In the genomic region with DNA sequence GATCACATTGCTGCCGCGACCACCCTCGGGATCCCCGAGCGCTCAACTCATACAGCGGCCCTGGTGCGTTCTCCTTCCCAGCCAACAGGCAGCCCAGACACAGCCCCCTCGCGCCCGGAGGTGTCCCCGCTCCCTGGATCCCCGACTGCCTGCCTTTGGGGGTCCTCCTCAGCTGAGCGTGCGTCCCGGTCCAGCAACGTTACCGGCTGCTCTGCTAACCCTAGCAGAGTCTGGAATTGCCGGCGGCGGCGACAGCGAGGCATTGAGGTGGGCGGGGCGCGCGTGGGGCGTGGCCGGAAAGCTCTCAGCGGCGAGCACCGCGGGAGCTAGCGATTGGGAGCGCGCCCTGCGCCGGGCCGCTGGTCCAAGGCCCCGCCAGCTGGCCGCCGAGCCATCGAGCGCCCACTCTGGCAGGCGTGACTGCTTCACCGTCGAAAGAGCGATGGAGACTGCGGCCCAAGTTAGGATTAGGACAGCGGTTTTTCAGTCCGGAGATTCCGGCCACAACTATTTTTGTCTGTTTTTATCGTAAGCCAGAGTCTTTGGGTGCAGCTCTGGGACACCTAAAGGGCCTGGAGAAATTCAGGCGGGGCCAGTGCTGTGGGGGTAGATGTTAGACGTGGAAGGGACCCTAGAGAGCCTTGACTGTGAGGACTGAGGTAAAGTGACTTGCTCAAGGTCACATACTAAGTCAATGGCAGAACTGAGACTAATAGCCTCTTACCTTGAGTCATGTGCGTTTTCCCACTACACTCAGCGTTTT, we compare ENCODE assay signal across 8 cellular contexts. TPM values are rescaled to one million over a fixed set of nuclear protein-coding genes. Genes with fewer than 3 reads are reported as not detected.
DNase-seq lines count a peak whose midpoint lies in the region; ATAC-seq and TF ChIP-seq lines count a peak whose summit lies in the region.

A gene (minus strand): TSS at position 232 of the 763 bp plus-strand sequence. CDS start 17,575 bp downstream, outside the sequence.

- peak within 1 kb of the TSS; percentile 71 for H3K27ac ChIP-seq in C4-2B

- H3K9me3 Mint-ChIP-seq in activated CD4-positive, alpha-beta T cell treated with anti-CD3 and anti-CD28 coated beads, Interleukin-2, amount 10 ng/mL, durations not matched to agents 24 days and 14 days = no peaks in the 10 kb centered on the region

- DNase-seq in NCI-H526 (lab: John Stamatoyannopoulos, UW) (peak; percentile 71 to 97), cortex of kidney (lab: John Stamatoyannopoulos, UW) (peak; percentile 66), left kidney (ENCODE audit: low read depth, low spot score) (peak; percentile 98)
- peak; percentile 98 for DNase-seq in activated CD4-positive, alpha-beta T cell treated with anti-CD3 and anti-CD28 coated beads, Interleukin-2, amount 10 ng/mL, durations not matched to agents 24 days and 14 days
- peak; percentile 89 for DNase-seq in stimulated activated CD4-positive, alpha-beta T cell treated with anti-CD3 and anti-CD28 coated beads, Interleukin-1b, Interleukin-23, amount 100 ng/mL, for 48 hours

- H3K27me3 Mint-ChIP-seq in activated CD4-positive, alpha-beta T cell treated with anti-CD3 and anti-CD28 coated beads, Interleukin-2, amount 10 ng/mL, durations not matched to agents 24 days and 14 days = peaks cover 2% of the 10 kb centered on the region

- TF ChIP-seq CTCF in C4-2B (conservative IDR thresholded peaks at IDR 0.05) = peak; percentile 35

- peak; percentile 97 for ATAC-seq in GM19328 (IDR thresholded peaks at IDR 0.05; ENCODE audit: unreplicated experiment)
- ATAC-seq in HG03469 (IDR thresholded peaks at IDR 0.05; ENCODE audit: unreplicated experiment) = peak; percentile 94

- H3K4me3 Mint-ChIP-seq in activated CD4-positive, alpha-beta T cell treated with anti-CD3 and anti-CD28 coated beads, Interleukin-2, amount 10 ng/mL, durations not matched to agents 24 days and 14 days = peak within 1 kb of the TSS; percentile 94

- H3K36me3 Mint-ChIP-seq in activated CD4-positive, alpha-beta T cell treated with anti-CD3 and anti-CD28 coated beads, Interleukin-2, amount 10 ng/mL, durations not matched to agents 24 days and 14 days (ENCODE audit: low read depth) = peaks cover 7% of the 10 kb centered on the region

- peak within 1 kb of the TSS; percentile 95 for H3K27ac Mint-ChIP-seq in activated CD4-positive, alpha-beta T cell treated with anti-CD3 and anti-CD28 coated beads, Interleukin-2, amount 10 ng/mL, durations not matched to agents 24 days and 14 days

- intact Hi-C loops in activated CD4-positive, alpha-beta T cell treated with anti-CD3 and anti-CD28 coated beads, Interleukin-2, amount 10 ng/mL, durations not matched to agents 24 days and 14 days (cut with micrococcal nuclease) = loop anchor here (1.0 kb wide), 7 partner anchors 9 to 212 kb away; a partner anchor contains a TSS

- peaks cover 24% of the 10 kb centered on the region for H3K4me1 Mint-ChIP-seq in activated CD4-positive, alpha-beta T cell treated with anti-CD3 and anti-CD28 coated beads, Interleukin-2, amount 10 ng/mL, durations not matched to agents 24 days and 14 days

RNA-seq across cellular contexts. Expression of the gene that starts here (rescaled TPM):
- 23.6 and 24.2 TPM in 2 replicates for total RNA-seq in activated CD4-positive, alpha-beta T cell treated with anti-CD3 and anti-CD28 coated beads, Interleukin-2, amount 10 ng/mL, durations not matched to agents 24 days and 14 days

Comparison
In these comparisons a context has a peak if more than half of its experiments do, and no peak if none do; other contexts are left out.
1. Peak in every context shown above with its lines: DNase-seq, ATAC-seq and H3K27ac ChIP-seq.